Comparison of ENCODE assay signal across 18 cellular contexts in the genomic region with DNA sequence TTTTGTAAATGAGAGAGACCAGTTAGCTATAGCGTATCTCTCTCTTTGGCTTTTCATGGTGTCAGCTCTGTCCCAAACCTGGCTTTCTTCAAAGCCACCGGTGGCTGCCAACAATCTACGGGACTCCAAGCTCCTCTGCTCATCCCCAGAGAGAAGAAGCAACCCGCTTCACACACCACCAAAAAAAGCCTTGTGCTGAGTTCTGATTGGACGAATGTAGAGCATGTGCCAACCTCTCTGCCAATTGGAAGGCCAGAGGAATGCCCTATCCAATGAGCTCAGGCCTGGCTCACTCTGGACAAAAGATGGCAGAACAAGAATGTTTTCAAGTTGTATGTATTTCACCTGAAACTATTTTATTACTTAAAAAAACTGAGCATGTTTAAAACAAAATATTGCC.
A peak's percentile ranks its signal among the peaks of the same experiment; 100 is the strongest.
DNase-seq lines count a peak whose midpoint lies in the region; ATAC-seq lines count a peak whose summit lies in the region.
"Had no signal": no experiment of that assay in that cellular context is flagged by ENCODE, and none has a peak within 500 bp of the region (broad histone marks: within the 10 kb centered on the region; RNA-seq: fewer than 3 reads in every experiment).

No MANE protein-coding gene starts in this region.

- no peak overlapping the region for H3K9ac ChIP-seq in Karpas-422 (ENCODE audit: low read length)
- H3K9ac ChIP-seq: BLaER1 had no signal

- no peaks in the 10 kb centered on the region for H3K27me3 ChIP-seq in Karpas-422 (ENCODE audit: low read length)
- H3K27me3 ChIP-seq: BLaER1 had no signal

- DNase-seq in cardiac septum (ENCODE audit: low spot score) (peak; percentile 19), Right ventricle myocardium inferior (ENCODE audit: missing footprints) (no peak), Karpas-422 (peak; percentile 45), SK-MEL-5 (ENCODE audit: low read depth, low spot score) (peak; percentile 4), mesenteric fat pad (ENCODE audit: low spot score) (peak; percentile 35), DMS79 (lab: John Stamatoyannopoulos, UW) (no peak)
- DNase-seq: AML-193; Caco-2; CD8-positive, alpha-beta memory T cell; GF-D8; GOT3; HFFc6 had no signal

- no peak overlapping the region for H2AFZ ChIP-seq in Karpas-422 (ENCODE audit: low read length)

- H3K27ac ChIP-seq in Karpas-422 (ENCODE audit: low read length) = no peak overlapping the region
- H3K27ac ChIP-seq: 22Rv1, BLaER1, HL-60 had no signal

- H3K79me2 ChIP-seq in Karpas-422 (ENCODE audit: low read length) = no peaks in the 10 kb centered on the region

- H4K20me1 ChIP-seq in Karpas-422 (ENCODE audit: insufficient read depth, low read depth, low read length) = no peaks in the 10 kb centered on the region
- H4K20me1 ChIP-seq: BLaER1 had no signal

- H3K4me1 ChIP-seq in Karpas-422 (ENCODE audit: low read length) = no peaks in the 10 kb centered on the region
- H3K4me1 ChIP-seq: Caco-2 had no signal

- in situ Hi-C loops in SK-MEL-5 (cut with HindIII; ENCODE audit: low pct_unique_long_range_greater_than_20kb, low sequenced_read_pairs) = no loop called here

- H3K9me2 ChIP-seq in Karpas-422 (replicated peaks; ENCODE audit: insufficient read depth, low read length) = no peaks in the 10 kb centered on the region

- H3K36me3 ChIP-seq in Karpas-422 (ENCODE audit: insufficient read depth, low read length) = no peaks in the 10 kb centered on the region
- H3K36me3 ChIP-seq: BLaER1, HAP-1 had no signal

- H3K4me2 ChIP-seq in Karpas-422 (ENCODE audit: low read depth, low read length, poor library complexity, severe bottlenecking) = no peak overlapping the region
- H3K4me2 ChIP-seq: BLaER1 had no signal

- ATAC-seq in Right ventricle myocardium inferior (no peak), GM19455 (IDR thresholded peaks at IDR 0.05; ENCODE audit: unreplicated experiment) (no peak), HG03108 (IDR thresholded peaks at IDR 0.05; ENCODE audit: unreplicated experiment) (no peak)

- no peak overlapping the region for H3K4me3 ChIP-seq in Karpas-422 (ENCODE audit: low read length)
- H3K4me3 ChIP-seq: BLaER1, HAP-1 had no signal

- H3K9me3 ChIP-seq in Karpas-422 (ENCODE audit: low read length) = no peaks in the 10 kb centered on the region
- H3K9me3 ChIP-seq: BLaER1, HAP-1 had no signal

- intact Hi-C loops in cardiac septum (cut with DNase I) = no loop called here
- intact Hi-C loops in Right ventricle myocardium inferior (cut with DNase I) = no loop called here

Comparison
In these comparisons a context has a peak if more than half of its experiments do, and no peak if none do; other contexts are left out.
1. DNase-seq: peak in cardiac septum (single experiment), Karpas-422 (single experiment), SK-MEL-5 (single experiment) and mesenteric fat pad (single experiment); none in Right ventricle myocardium inferior (single experiment) and DMS79 (single experiment).